Comparison of ENCODE assay signal across 1 cellular context in genomic region chr17:1810450-1811103, GRCh38.
TF ChIP-seq lines count a peak whose summit lies in the region.

No MANE protein-coding gene starts in this region.

TF ChIP-seq in HepG2, 621 proteins besides CTCF, POLR2A, EP300 and RAD21 (continued from another document and continues in another):
- TF ChIP-seq ZNF281 (CRISPR knock-in tag; IDR thresholded peaks at IDR 0.05; ENCODE audit: borderline replicate concordance) = peak; percentile 60; the same call in 1 of the 2 replicates
- no peak for TF ChIP-seq DMTF1 (CRISPR knock-in tag; IDR thresholded peaks at IDR 0.05)
- peak; percentile 78; the same call in 1 of the 2 replicates for TF ChIP-seq ZNF331 (CRISPR knock-in tag; IDR thresholded peaks at IDR 0.05)
- TF ChIP-seq NR2F1 (CRISPR knock-in tag; IDR thresholded peaks at IDR 0.05) = no peak
- TF ChIP-seq HIC2 (CRISPR knock-in tag; IDR thresholded peaks at IDR 0.05; ENCODE audit: low read depth) = no peak; the same call in none of the 2 replicates
- no peak for TF ChIP-seq ZNF678 (CRISPR knock-in tag; IDR thresholded peaks at IDR 0.05)
- TF ChIP-seq ZNF10 (CRISPR knock-in tag; IDR thresholded peaks at IDR 0.05; ENCODE audit: borderline replicate concordance, low read depth) = no peak
- peak; percentile 50; the same call in 1 of the 2 replicates for TF ChIP-seq ZSCAN25 (CRISPR knock-in tag; IDR thresholded peaks at IDR 0.05)
- peak; percentile 84; the same call in 1 of the 2 replicates for TF ChIP-seq FOXO1 (CRISPR knock-in tag; IDR thresholded peaks at IDR 0.05)
- TF ChIP-seq ZNF503 (CRISPR knock-in tag; IDR thresholded peaks at IDR 0.05) = peak; percentile 52
- peak; percentile 55; the same call in 1 of the 2 replicates for TF ChIP-seq ZNF747 (CRISPR knock-in tag; IDR thresholded peaks at IDR 0.05; ENCODE audit: borderline replicate concordance)
- no peak for TF ChIP-seq RELA (CRISPR knock-in tag; IDR thresholded peaks at IDR 0.05)
- no peak for TF ChIP-seq THAP7 (CRISPR knock-in tag; IDR thresholded peaks at IDR 0.05)
- 0 out of 2 replicates have a peak, but pooled peaks have one; percentile 57 for TF ChIP-seq ZSCAN21 (CRISPR knock-in tag; IDR thresholded peaks at IDR 0.05; ENCODE audit: borderline replicate concordance)
- TF ChIP-seq TBL1XR1 (IDR thresholded peaks at IDR 0.05; ENCODE audit: borderline replicate concordance, low read length, partially characterized antibody) = peak; percentile 57
- TF ChIP-seq SNAPC4 (CRISPR knock-in tag; IDR thresholded peaks at IDR 0.05) = peak; percentile 42; the same call in 1 of the 2 replicates
- peak; percentile 92 for TF ChIP-seq HDAC2 (CRISPR knock-in tag; IDR thresholded peaks at IDR 0.05)
- TF ChIP-seq POLR2AphosphoS5 (IDR thresholded peaks at IDR 0.05; ENCODE audit: low read depth, low read length) = peak; percentile 74
- peak; percentile 47; the same call in 1 of the 2 replicates for TF ChIP-seq ZNF121 (CRISPR knock-in tag; IDR thresholded peaks at IDR 0.05)
- TF ChIP-seq KAT7 (CRISPR knock-in tag; IDR thresholded peaks at IDR 0.05; ENCODE audit: borderline replicate concordance) = no peak
- no peak; the same call in 1 of the 2 replicates for TF ChIP-seq CBX5 (CRISPR knock-in tag; IDR thresholded peaks at IDR 0.05; ENCODE audit: borderline replicate concordance)
- TF ChIP-seq ZNF34 (CRISPR knock-in tag; IDR thresholded peaks at IDR 0.05; ENCODE audit: borderline replicate concordance) = no peak
- no peak for TF ChIP-seq ZBTB3 (CRISPR knock-in tag; IDR thresholded peaks at IDR 0.05; ENCODE audit: borderline replicate concordance, low read depth)
- TF ChIP-seq ZNF264 (CRISPR knock-in tag; IDR thresholded peaks at IDR 0.05) = peak; percentile 76; the same call in 1 of the 2 replicates
- TF ChIP-seq DNMT3B (CRISPR knock-in tag; conservative IDR thresholded peaks at IDR 0.05) = 0 out of 2 replicates have a peak, but pooled peaks have one; percentile 34
- peak; percentile 61; the same call in 1 of the 2 replicates for TF ChIP-seq ZMYM4 (CRISPR knock-in tag; IDR thresholded peaks at IDR 0.05)
- peak; percentile 78; the same call in 1 of the 2 replicates for TF ChIP-seq MEF2D (CRISPR knock-in tag; IDR thresholded peaks at IDR 0.05)
- peak; percentile 64; the same call in 1 of the 2 replicates for TF ChIP-seq RFXAP (CRISPR knock-in tag; IDR thresholded peaks at IDR 0.05; ENCODE audit: borderline replicate concordance)
- TF ChIP-seq ZNF557 (CRISPR knock-in tag; IDR thresholded peaks at IDR 0.05) = no peak
- TF ChIP-seq MEIS1 (CRISPR knock-in tag; IDR thresholded peaks at IDR 0.05; ENCODE audit: borderline replicate concordance) = 0 out of 2 replicates have a peak, but pooled peaks have one; percentile 45
- TF ChIP-seq ZNF564 (CRISPR knock-in tag; IDR thresholded peaks at IDR 0.05) = peak; percentile 60; the same call in 1 of the 2 replicates
- peak; percentile 61; the same call in 1 of the 2 replicates for TF ChIP-seq ZFP90 (CRISPR knock-in tag; IDR thresholded peaks at IDR 0.05; ENCODE audit: borderline replicate concordance)
- TF ChIP-seq SETDB1 (CRISPR knock-in tag; IDR thresholded peaks at IDR 0.05; ENCODE audit: borderline replicate concordance) = no peak
- peak; percentile 90; the same call in 1 of the 2 replicates for TF ChIP-seq SIN3A (IDR thresholded peaks at IDR 0.05; ENCODE audit: borderline replicate concordance, low read depth, low read length)
- TF ChIP-seq MAZ (IDR thresholded peaks at IDR 0.05; ENCODE audit: borderline replicate concordance, low read depth, low read length) = no peak
- peak; percentile 77 for TF ChIP-seq MAZ (CRISPR knock-in tag; IDR thresholded peaks at IDR 0.05; ENCODE audit: low read depth)
- TF ChIP-seq PPARG (CRISPR knock-in tag; conservative IDR thresholded peaks at IDR 0.05) = peak; percentile 22; the same call in 1 of the 2 replicates
- peak; percentile 71; the same call in 1 of the 2 replicates for TF ChIP-seq ZBTB34 (CRISPR knock-in tag; IDR thresholded peaks at IDR 0.05)
- TF ChIP-seq ZFP91 (CRISPR knock-in tag; IDR thresholded peaks at IDR 0.05; ENCODE audit: borderline replicate concordance) = peak; percentile 88
- TF ChIP-seq RFXANK (CRISPR knock-in tag; IDR thresholded peaks at IDR 0.05) = peak; percentile 77; the same call in 1 of the 2 replicates
- TF ChIP-seq ZNF256 (CRISPR knock-in tag; conservative IDR thresholded peaks at IDR 0.05) = no peak
- peak; percentile 85 for TF ChIP-seq ATF2 (CRISPR knock-in tag; IDR thresholded peaks at IDR 0.05)
